ENCODE assay signal across 26 cellular contexts in genomic region chr2:121148481-121148880, GRCh38.
"Had no signal": no experiment of that assay in that cellular context is flagged by ENCODE, and none has a peak within 500 bp of the region (broad histone marks: within the 10 kb centered on the region; RNA-seq: fewer than 3 reads in every experiment).

No MANE protein-coding gene starts in this region.

- H3K9me3 ChIP-seq: stomach, suprapubic skin, testis, thoracic aorta, thyroid gland, tibial artery, tibial nerve, transverse colon, upper lobe of left lung, upper lobe of right lung, uterus, vagina had no signal

- H3K4me1 ChIP-seq: testis, thyroid gland, tibial artery, tibial nerve, uterus had no signal

- DNase-seq: stimulated activated CD4-positive, alpha-beta T cell treated with anti-CD3 and anti-CD28 coated beads, Interleukin-2, amount 100 ng/mL, for 48 hours; stimulated activated CD4-positive, alpha-beta T cell treated with anti-CD3 and anti-CD28 coated beads, Interleukin-4, amount 100 ng/mL, for 1 hour; stimulated activated CD4-positive, alpha-beta T cell treated with anti-CD3 and anti-CD28 coated beads, Interleukin-4, amount 100 ng/mL, for 24 hours; stimulated activated CD4-positive, alpha-beta T cell treated with anti-CD3 and anti-CD28 coated beads, Interleukin-4, amount 100 ng/mL, for 4 hours; stimulated activated CD8-positive, alpha-beta memory T cell treated with anti-CD3 and anti-CD28 coated beads, Interleukin-4, amount 100 ng/mL, for 48 hours; stimulated activated naive B cell treated with anti-CD40 and anti-IgM and Interleukin-4, amounts not matched to agents 10 μg/mL and 1 μg/mL and 100 μg/mL, for 72 hours; stimulated activated naive CD4-positive, alpha-beta T cell; stimulated activated naive CD4-positive, alpha-beta T cell treated with Interleukin-2 at 50 U/mL for 16 hours; stimulated activated naive CD8-positive, alpha-beta T cell treated with anti-CD3 and anti-CD28 coated beads, Interleukin-15, amount 100 ng/mL, for 72 hours; stimulated activated naive CD8-positive, alpha-beta T cell treated with anti-CD3 and anti-CD28 coated beads, Interleukin-15, Interleukin-2, amounts not matched to agents 100 U/mL and 50 U/mL, for 24 hours; stomach; substantia nigra; testis; thyroid gland; tibial artery; transverse colon; trophoblast cell; upper lobe of left lung; upper lobe of right lung; uterus had no signal

- H3K27ac ChIP-seq: stomach, suprapubic skin, testis, thoracic aorta, thyroid gland, tibial artery, tibial nerve, upper lobe of left lung, upper lobe of right lung, uterus, vagina had no signal

- H3K27me3 ChIP-seq: stomach, suprapubic skin, testis, thyroid gland, tibial artery, tibial nerve, transverse colon, upper lobe of left lung, upper lobe of right lung, uterus, vagina had no signal

- H3K36me3 ChIP-seq: stomach, suprapubic skin, thoracic aorta, thyroid gland, tibial artery, tibial nerve, transverse colon, upper lobe of left lung, upper lobe of right lung, uterus, vagina had no signal

- H3K4me3 ChIP-seq: stomach, suprapubic skin, testis, thoracic aorta, thyroid gland, tibial artery, tibial nerve, transverse colon, upper lobe of left lung, upper lobe of right lung, uterus, vagina had no signal

- ATAC-seq: stimulated activated effector memory CD8-positive, alpha-beta T cell treated with anti-CD3 and anti-CD28 coated beads, Interleukin-12 subunit alpha, Interleukin-12 subunit beta, amount 100 ng/mL, for 72 hours; stimulated activated memory B cell treated with anti-CD40 and anti-IgM and Interleukin-4, amounts not matched to agents 10 μg/mL and 1 μg/mL and 100 μg/mL, for 72 hours; stimulated activated naive B cell treated with anti-CD40 and anti-IgM and Interleukin-4, amounts not matched to agents 10 μg/mL and 1 μg/mL and 100 μg/mL, for 72 hours; stimulated activated naive CD8-positive, alpha-beta T cell treated with anti-CD3 and anti-CD28 coated beads, Interleukin-15, amount 100 ng/mL, for 72 hours; stimulated activated naive CD8-positive, alpha-beta T cell treated with anti-CD3 and anti-CD28 coated beads, Interleukin-15, Interleukin-2, amounts not matched to agents 100 U/mL and 50 U/mL, for 24 hours; upper lobe of right lung had no signal
